8 cellular contexts compared by ENCODE assay signal in the genomic region with DNA sequence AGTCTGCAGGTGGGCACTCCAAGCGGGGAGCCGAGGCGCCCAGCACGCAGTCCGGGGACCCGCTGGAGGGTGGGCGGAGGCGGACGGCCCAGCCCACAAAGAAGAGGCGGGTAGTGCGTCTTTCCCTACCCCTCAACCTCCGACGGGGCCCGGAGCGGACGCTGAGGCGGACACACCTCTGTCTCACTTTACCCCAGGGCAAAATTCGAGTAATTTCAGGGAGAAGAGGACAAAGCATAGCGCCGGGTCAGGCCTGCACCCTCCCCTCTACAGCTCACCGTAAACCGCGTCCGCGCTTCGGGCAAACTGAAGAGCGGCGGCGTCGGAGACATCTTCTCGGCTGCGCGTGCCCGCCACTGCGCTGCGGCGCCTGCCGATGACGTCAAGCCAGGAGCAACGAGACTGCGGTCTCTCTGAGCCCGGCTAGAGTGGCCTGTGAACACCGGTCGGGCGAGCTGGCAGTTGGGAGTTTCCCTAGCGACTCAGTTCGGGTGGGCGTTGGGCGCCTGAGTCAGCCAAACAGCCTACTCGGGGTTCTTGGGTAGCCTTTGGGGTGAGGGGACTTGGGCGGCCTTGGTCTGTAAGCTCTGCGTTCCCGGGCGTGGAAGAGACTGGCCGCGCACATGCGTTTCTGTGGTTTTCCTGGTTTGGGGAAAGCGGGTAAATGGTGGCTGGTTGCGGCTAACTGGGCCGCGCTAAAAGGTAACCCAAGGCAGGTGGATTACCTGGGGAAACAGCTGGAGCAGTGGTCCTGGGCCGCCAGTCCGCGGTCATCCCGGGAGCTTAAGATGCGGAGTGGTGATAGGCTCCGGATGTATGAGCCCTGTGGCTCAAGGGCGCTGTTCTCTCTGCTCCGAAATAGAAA. TPM values are rescaled to one million over a fixed set of nuclear protein-coding genes. Genes with fewer than 3 reads are reported as not detected.
DNase-seq lines count a peak whose midpoint lies in the region; ATAC-seq and TF ChIP-seq lines count a peak whose summit lies in the region.

A gene with protein sequence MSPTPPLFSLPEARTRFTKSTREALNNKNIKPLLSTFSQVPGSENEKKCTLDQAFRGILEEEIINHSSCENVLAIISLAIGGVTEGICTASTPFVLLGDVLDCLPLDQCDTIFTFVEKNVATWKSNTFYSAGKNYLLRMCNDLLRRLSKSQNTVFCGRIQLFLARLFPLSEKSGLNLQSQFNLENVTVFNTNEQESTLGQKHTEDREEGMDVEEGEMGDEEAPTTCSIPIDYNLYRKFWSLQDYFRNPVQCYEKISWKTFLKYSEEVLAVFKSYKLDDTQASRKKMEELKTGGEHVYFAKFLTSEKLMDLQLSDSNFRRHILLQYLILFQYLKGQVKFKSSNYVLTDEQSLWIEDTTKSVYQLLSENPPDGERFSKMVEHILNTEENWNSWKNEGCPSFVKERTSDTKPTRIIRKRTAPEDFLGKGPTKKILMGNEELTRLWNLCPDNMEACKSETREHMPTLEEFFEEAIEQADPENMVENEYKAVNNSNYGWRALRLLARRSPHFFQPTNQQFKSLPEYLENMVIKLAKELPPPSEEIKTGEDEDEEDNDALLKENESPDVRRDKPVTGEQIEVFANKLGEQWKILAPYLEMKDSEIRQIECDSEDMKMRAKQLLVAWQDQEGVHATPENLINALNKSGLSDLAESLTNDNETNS (minus strand): TSS at position 360 of the 865 bp plus-strand sequence. CDS start 28 bp downstream, at position 332.

- peak within 1 kb of the TSS; percentile 92 for H3K4me3 ChIP-seq in MM.1S (ENCODE audit: low read length)
- H3K4me3 ChIP-seq in fibroblast of villous mesenchyme (ENCODE audit: low read depth, low read length): peak within 1 kb of the TSS; percentile 80
- peak within 1 kb of the TSS; percentile 98 for H3K4me3 ChIP-seq in neural cell (ENCODE audit: low read length)

- H2AFZ ChIP-seq in MM.1S (ENCODE audit: low read length) (peak within 1 kb of the TSS; percentile 83), neural cell (ENCODE audit: low read depth, low read length) (peak within 1 kb of the TSS; percentile 99)

- ATAC-seq in stimulated activated naive CD8-positive, alpha-beta T cell treated with anti-CD3 and anti-CD28 coated beads, Interleukin-15, amount 100 ng/mL, for 72 hours: peak; percentile 97

- H3K27ac ChIP-seq in MM.1S (ENCODE audit: low read length) (peak within 1 kb of the TSS; percentile 78), neural cell (ENCODE audit: low read length) (peak within 1 kb of the TSS; percentile 85)

- peak within 1 kb of the TSS; percentile 100 for H3K27ac Mint-ChIP-seq in stimulated activated naive CD8-positive, alpha-beta T cell treated with anti-CD3 and anti-CD28 coated beads, Interleukin-15, amount 100 ng/mL, for 72 hours

- H3K4me3 Mint-ChIP-seq in stimulated activated naive CD8-positive, alpha-beta T cell treated with anti-CD3 and anti-CD28 coated beads, Interleukin-15, amount 100 ng/mL, for 72 hours: peak within 1 kb of the TSS; percentile 98 to 100

- no peaks in the 10 kb centered on the region for H3K9me3 Mint-ChIP-seq in stimulated activated naive CD8-positive, alpha-beta T cell treated with anti-CD3 and anti-CD28 coated beads, Interleukin-15, amount 100 ng/mL, for 72 hours

- TF ChIP-seq CTCF in MM.1S (IDR thresholded peaks at IDR 0.05; ENCODE audit: low read length) (no peak), fibroblast of villous mesenchyme (IDR thresholded peaks at IDR 0.05; ENCODE audit: insufficient read depth, low read depth, low read length) (peak; percentile 12), neural cell (IDR thresholded peaks at IDR 0.05; ENCODE audit: poor library complexity, severe bottlenecking) (no peak)

- TF ChIP-seq RAD21 in neural cell (conservative IDR thresholded peaks at IDR 0.05): no peak

- H3K9me3 ChIP-seq in MM.1S (replicated peaks; ENCODE audit: insufficient read depth, low read length) (no peaks in the 10 kb centered on the region), neural cell (ENCODE audit: low read length) (no peaks in the 10 kb centered on the region)

- no peaks in the 10 kb centered on the region for H3F3A ChIP-seq in MM.1S (ENCODE audit: insufficient read depth, low read length)
- H3F3A ChIP-seq in neural cell (ENCODE audit: insufficient read depth, low read length, poor library complexity, severe bottlenecking): no peaks in the 10 kb centered on the region

- H3K4me1 ChIP-seq in MM.1S (ENCODE audit: low read length): peaks cover 4% of the 10 kb centered on the region; the same call in 1 of the 2 replicates

- H3K9me2 ChIP-seq in MM.1S (replicated peaks; ENCODE audit: insufficient read depth, low read length) (no peaks in the 10 kb centered on the region), neural cell (ENCODE audit: insufficient read depth, low read length) (no peaks in the 10 kb centered on the region)

- H3K9ac ChIP-seq in MM.1S (ENCODE audit: low read length) (peak within 1 kb of the TSS; percentile 96), neural cell (ENCODE audit: low read length) (peak within 1 kb of the TSS; percentile 93)

- H3K4me2 ChIP-seq in MM.1S (ENCODE audit: low read depth, low read length) (peak within 1 kb of the TSS; percentile 86), neural cell (ENCODE audit: low read length) (peak within 1 kb of the TSS; percentile 95)

- H3K27me3 ChIP-seq in MM.1S (replicated peaks; ENCODE audit: insufficient read depth, low read length) (no peaks in the 10 kb centered on the region), neural cell (ENCODE audit: insufficient read depth, low read depth, low read length) (no peaks in the 10 kb centered on the region)

- DNase-seq in GDM1 (lab: John Stamatoyannopoulos, UW) (peak; percentile 90), HCEC 1CT (peak; percentile 93), MM.1S (peak; percentile 95), SIG-M5 treated with dmso at 0.1 percent for 504 hours (lab: John Stamatoyannopoulos, UW; ENCODE audit: unreplicated experiment) (peak; percentile 89), activated gamma-delta T cell treated with Interleukin-2 at 50 U/mL for 16 hours (peak; percentile 90), fibroblast of villous mesenchyme (ENCODE audit: low read depth) (peak; percentile 89)
- peak; percentile 95 to 97 for DNase-seq in stimulated activated naive CD8-positive, alpha-beta T cell treated with anti-CD3 and anti-CD28 coated beads, Interleukin-15, amount 100 ng/mL, for 72 hours

- peaks cover 33% of the 10 kb centered on the region for H3K4me1 Mint-ChIP-seq in stimulated activated naive CD8-positive, alpha-beta T cell treated with anti-CD3 and anti-CD28 coated beads, Interleukin-15, amount 100 ng/mL, for 72 hours

- no peaks in the 10 kb centered on the region for H3K27me3 Mint-ChIP-seq in stimulated activated naive CD8-positive, alpha-beta T cell treated with anti-CD3 and anti-CD28 coated beads, Interleukin-15, amount 100 ng/mL, for 72 hours

- peak; percentile 41 for TF ChIP-seq EP300 in neural cell (conservative IDR thresholded peaks at IDR 0.05; ENCODE audit: poor library complexity, severe bottlenecking)

- peaks cover 21% of the 10 kb centered on the region for H3K79me2 ChIP-seq in MM.1S (ENCODE audit: low read length)
- H3K79me2 ChIP-seq in neural cell (replicated peaks; ENCODE audit: insufficient read depth, low read length): peaks cover 22% of the 10 kb centered on the region

- H4K20me1 ChIP-seq in MM.1S (ENCODE audit: insufficient read depth, low read length) (no peaks in the 10 kb centered on the region), neural cell (ENCODE audit: insufficient read depth) (no peaks in the 10 kb centered on the region)

- H3K36me3 ChIP-seq in MM.1S (replicated peaks; ENCODE audit: insufficient read depth, low read length) (no peaks in the 10 kb centered on the region), neural cell (ENCODE audit: insufficient read depth, low read length) (peaks cover 7% of the 10 kb centered on the region)

TF ChIP-seq in neural cell, 6 proteins besides CTCF, POLR2A, EP300 and RAD21:
- TF ChIP-seq MXI1 (conservative IDR thresholded peaks at IDR 0.05; ENCODE audit: poor library complexity, severe bottlenecking) (peak; percentile 97), TAF1 (IDR thresholded peaks at IDR 0.05; ENCODE audit: low read depth) (peak; percentile 96), EZH2 (IDR thresholded peaks at IDR 0.05; ENCODE audit: borderline replicate concordance, insufficient read depth, low read length, poor library complexity, severe bottlenecking) (no peak), POLR2AphosphoS5 (IDR thresholded peaks at IDR 0.05) (peak; percentile 98), SMC3 (conservative IDR thresholded peaks at IDR 0.05; ENCODE audit: poor library complexity) (peak; percentile 50)
- TF ChIP-seq, protein P1, sequence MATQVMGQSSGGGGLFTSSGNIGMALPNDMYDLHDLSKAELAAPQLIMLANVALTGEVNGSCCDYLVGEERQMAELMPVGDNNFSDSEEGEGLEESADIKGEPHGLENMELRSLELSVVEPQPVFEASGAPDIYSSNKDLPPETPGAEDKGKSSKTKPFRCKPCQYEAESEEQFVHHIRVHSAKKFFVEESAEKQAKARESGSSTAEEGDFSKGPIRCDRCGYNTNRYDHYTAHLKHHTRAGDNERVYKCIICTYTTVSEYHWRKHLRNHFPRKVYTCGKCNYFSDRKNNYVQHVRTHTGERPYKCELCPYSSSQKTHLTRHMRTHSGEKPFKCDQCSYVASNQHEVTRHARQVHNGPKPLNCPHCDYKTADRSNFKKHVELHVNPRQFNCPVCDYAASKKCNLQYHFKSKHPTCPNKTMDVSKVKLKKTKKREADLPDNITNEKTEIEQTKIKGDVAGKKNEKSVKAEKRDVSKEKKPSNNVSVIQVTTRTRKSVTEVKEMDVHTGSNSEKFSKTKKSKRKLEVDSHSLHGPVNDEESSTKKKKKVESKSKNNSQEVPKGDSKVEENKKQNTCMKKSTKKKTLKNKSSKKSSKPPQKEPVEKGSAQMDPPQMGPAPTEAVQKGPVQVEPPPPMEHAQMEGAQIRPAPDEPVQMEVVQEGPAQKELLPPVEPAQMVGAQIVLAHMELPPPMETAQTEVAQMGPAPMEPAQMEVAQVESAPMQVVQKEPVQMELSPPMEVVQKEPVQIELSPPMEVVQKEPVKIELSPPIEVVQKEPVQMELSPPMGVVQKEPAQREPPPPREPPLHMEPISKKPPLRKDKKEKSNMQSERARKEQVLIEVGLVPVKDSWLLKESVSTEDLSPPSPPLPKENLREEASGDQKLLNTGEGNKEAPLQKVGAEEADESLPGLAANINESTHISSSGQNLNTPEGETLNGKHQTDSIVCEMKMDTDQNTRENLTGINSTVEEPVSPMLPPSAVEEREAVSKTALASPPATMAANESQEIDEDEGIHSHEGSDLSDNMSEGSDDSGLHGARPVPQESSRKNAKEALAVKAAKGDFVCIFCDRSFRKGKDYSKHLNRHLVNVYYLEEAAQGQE (IDR thresholded peaks at IDR 0.05; ENCODE audit: borderline replicate concordance): peak; percentile 85

RNA-seq across cellular contexts. Expression of the gene that starts here (rescaled TPM):
- total RNA-seq in fibroblast of villous mesenchyme: 35.1 and 42.7 TPM in 2 replicates
- 145 and 168 TPM in 2 replicates for polyA plus RNA-seq in neural cell
- polyA minus RNA-seq in neural cell: 163 and 170 TPM in 2 replicates

Comparison
In these comparisons a context has a peak if more than half of its experiments do, and no peak if none do; other contexts are left out.
1. Peak in every context shown above with its lines: DNase-seq, ATAC-seq, H3K4me3 ChIP-seq and H3K27ac ChIP-seq.